ENCODE assay signal across 1 cellular context in genomic region chr10:68043030-68043429, GRCh38.
TF ChIP-seq lines count a peak whose summit lies in the region.

No MANE protein-coding gene starts in this region.

TF ChIP-seq in IMR-90, 13 proteins besides CTCF, POLR2A, EP300 and RAD21 (continued from another document):
- TF ChIP-seq FOS (IDR thresholded peaks at IDR 0.05; ENCODE audit: low read depth, low read length), result no peak
- TF ChIP-seq MAZ (IDR thresholded peaks at IDR 0.05; ENCODE audit: borderline replicate concordance, low read depth, low read length), result no peak
- no peak for TF ChIP-seq RCOR1 (IDR thresholded peaks at IDR 0.05; ENCODE audit: insufficient replicate concordance, low read length)
